In the genomic region with DNA sequence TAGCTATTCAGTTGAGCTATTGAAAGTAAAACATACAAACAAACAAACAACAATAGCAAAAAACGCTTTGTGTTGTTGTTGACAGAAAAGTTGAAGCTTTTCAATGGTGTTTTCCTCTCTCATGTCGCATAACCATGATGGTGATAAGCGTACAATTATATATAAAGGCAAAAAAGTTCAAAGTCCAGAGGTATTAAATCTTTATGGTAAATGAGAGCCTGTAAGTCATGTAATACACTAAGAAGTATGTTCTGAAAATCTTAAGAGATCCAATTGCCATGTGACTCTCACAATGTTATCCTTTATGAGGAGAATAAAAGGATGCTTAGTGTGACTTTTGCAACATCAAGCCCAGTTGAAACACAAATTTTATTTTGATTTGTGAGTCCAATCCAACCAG, we compare ENCODE assay signal across 22 cellular contexts.
"Had no signal": no experiment of that assay in that cellular context is flagged by ENCODE, and none has a peak within 500 bp of the region (broad histone marks: within the 10 kb centered on the region; RNA-seq: fewer than 3 reads in every experiment).

No MANE protein-coding gene starts in this region.

- H3K4me3 ChIP-seq: dorsolateral prefrontal cortex, gastrocnemius medialis, heart left ventricle, hepatocyte, pancreas, right lobe of liver, smooth muscle cell, stomach, thyroid gland had no signal

- ATAC-seq: gastrocnemius medialis; heart left ventricle; left cardiac atrium; left ventricle myocardium superior; natural killer cell; pancreas; right lobe of liver; stimulated activated effector memory CD8-positive, alpha-beta T cell treated with anti-CD3 and anti-CD28 coated beads, Interleukin-12 subunit alpha, Interleukin-12 subunit beta, amount 100 ng/mL, for 72 hours had no signal

- H3K9me3 ChIP-seq: gastrocnemius medialis, heart left ventricle, neutrophil, pancreas, right lobe of liver, stomach, thyroid gland had no signal

- H3K27me3 ChIP-seq: dorsolateral prefrontal cortex, gastrocnemius medialis, heart left ventricle, hepatocyte, neutrophil, pancreas, right lobe of liver, stomach, thyroid gland had no signal

- DNase-seq: cerebellar nuclear complex; dorsolateral prefrontal cortex; effector CD4-positive, alpha-beta T cell; gastrocnemius medialis; heart left ventricle; left cardiac atrium; left ventricle myocardium superior; mesendoderm; natural killer cell; pancreas; right lobe of liver; stimulated activated CD4-positive, alpha-beta T cell treated with anti-CD3 and anti-CD28 coated beads, Interleukin-12 subunit alpha, Interleukin-12 subunit beta, amount 100 ng/mL, for 4 hours; stimulated activated CD4-positive, alpha-beta T cell treated with anti-CD3 and anti-CD28 coated beads, Interleukin-2, amount 100 ng/mL, for 24 hours; stimulated activated CD4-positive, alpha-beta T cell treated with anti-CD3 and anti-CD28 coated beads, Interleukin-4, amount 100 ng/mL, for 24 hours; stimulated activated naive CD4-positive, alpha-beta T cell treated with Interleukin-2 at 50 U/mL for 16 hours; stomach; thyroid gland; trophoblast cell had no signal

- H3K4me1 ChIP-seq: right lobe of liver had no signal

- H3K36me3 ChIP-seq: gastrocnemius medialis, heart left ventricle, neutrophil, pancreas, right lobe of liver, stomach, thyroid gland had no signal

- H3K27ac ChIP-seq: dorsolateral prefrontal cortex, gastrocnemius medialis, heart left ventricle, hepatocyte, neutrophil, pancreas, right lobe of liver, stomach, thyroid gland had no signal
